26 cellular contexts compared by ENCODE assay signal in genomic region chr11:126034880-126035279, GRCh38.
"Had no signal": no experiment of that assay in that cellular context is flagged by ENCODE, and none has a peak within 500 bp of the region (broad histone marks: within the 10 kb centered on the region; RNA-seq: fewer than 3 reads in every experiment).

No MANE protein-coding gene starts in this region.

- H3K27ac Mint-ChIP-seq: activated B cell treated with CpG ODN at 0.5 μM for 24 hours; activated CD8-positive, alpha-beta T cell treated with anti-CD3 and anti-CD28 coated beads for 36 hours; activated T-helper 17 cell treated with anti-CD3 and anti-CD28 coated beads, Interleukin-2, amount 50 U/mL, for 72 hours; natural killer cell; stimulated activated memory B cell treated with anti-CD40 and anti-IgM and Interleukin-4, amounts not matched to agents 10 μg/mL and 1 μg/mL and 100 μg/mL, for 72 hours; stimulated activated naive CD8-positive, alpha-beta T cell treated with anti-CD3 and anti-CD28 coated beads, Interleukin-15, amount 100 ng/mL, for 72 hours; T-helper 2 cell treated with Interferon-gamma antibody and Interleukin-4, amounts not matched to agents 5 μg/mL and 100 μg/mL, for 36 hours had no signal

- H3K27me3 ChIP-seq: pancreas, suprapubic skin, tibial nerve had no signal

- H3K9me3 ChIP-seq: lower lobe of right lung, pancreas, prostate gland, suprapubic skin, tibial nerve had no signal

- H3K27me3 Mint-ChIP-seq: activated T-helper 17 cell treated with anti-CD3 and anti-CD28 coated beads, Interleukin-2, amount 50 U/mL, for 72 hours had no signal

- H3K36me3 Mint-ChIP-seq: natural killer cell; stimulated activated memory B cell treated with anti-CD40 and anti-IgM and Interleukin-4, amounts not matched to agents 10 μg/mL and 1 μg/mL and 100 μg/mL, for 72 hours had no signal

- H3K4me3 ChIP-seq: lower lobe of right lung, pancreas, prostate gland, smooth muscle cell, suprapubic skin, tibial nerve had no signal

- H3K4me1 ChIP-seq: pancreas, prostate gland had no signal

- DNase-seq: activated B cell treated with CpG ODN at 0.5 μM for 24 hours; activated CD4-positive, alpha-beta T cell treated with anti-CD3 and anti-CD28 coated beads, Interleukin-2, amount 50 U/mL, for 1 hour; activated CD8-positive, alpha-beta T cell treated with anti-CD3 and anti-CD28 coated beads for 36 hours; activated gamma-delta T cell treated with Interleukin-2 at 50 U/mL for 16 hours; activated naive CD4-positive, alpha-beta T cell treated with anti-CD3 and anti-CD28 coated beads, Interleukin-2, amount 50 U/mL, for 16 hours; activated T-cell treated with anti-CD3 and anti-CD28 coated beads, Interleukin-2, amount 50 U/mL, for 4 hours; amygdala; dermis blood vessel endothelial cell; effector CD8-positive, alpha-beta T cell; head of caudate nucleus; lower lobe of right lung; mesendoderm; natural killer cell; pancreas; stimulated activated CD4-positive, alpha-beta T cell treated with anti-CD3 and anti-CD28 coated beads, Interleukin-1b, Interleukin-23, amount 100 ng/mL, for 48 hours; stimulated activated CD4-positive, alpha-beta T cell treated with anti-CD3 and anti-CD28 coated beads, Interleukin-4, amount 100 ng/mL, for 4 hours; stimulated activated CD8-positive, alpha-beta memory T cell treated with anti-CD3 and anti-CD28 coated beads, Interleukin-4, amount 100 ng/mL, for 48 hours; stimulated activated naive CD8-positive, alpha-beta T cell treated with anti-CD3 and anti-CD28 coated beads, Interleukin-15, amount 100 ng/mL, for 72 hours; T-helper 1 cell had no signal

- H3K9me3 Mint-ChIP-seq: activated B cell treated with CpG ODN at 0.5 μM for 24 hours; activated CD8-positive, alpha-beta T cell treated with anti-CD3 and anti-CD28 coated beads for 36 hours; activated T-cell treated with anti-CD3 and anti-CD28 coated beads, Interleukin-2, amount 50 U/mL, for 4 hours; activated T-helper 17 cell treated with anti-CD3 and anti-CD28 coated beads, Interleukin-2, amount 50 U/mL, for 72 hours; natural killer cell; stimulated activated naive CD8-positive, alpha-beta T cell treated with anti-CD3 and anti-CD28 coated beads, Interleukin-15, amount 100 ng/mL, for 72 hours; T-helper 2 cell treated with Interferon-gamma antibody and Interleukin-4, amounts not matched to agents 5 μg/mL and 100 μg/mL, for 36 hours had no signal

- H3K4me1 Mint-ChIP-seq: activated B cell treated with CpG ODN at 0.5 μM for 24 hours; activated T-helper 17 cell treated with anti-CD3 and anti-CD28 coated beads, Interleukin-2, amount 50 U/mL, for 72 hours; natural killer cell; stimulated activated memory B cell treated with anti-CD40 and anti-IgM and Interleukin-4, amounts not matched to agents 10 μg/mL and 1 μg/mL and 100 μg/mL, for 72 hours; stimulated activated naive CD8-positive, alpha-beta T cell treated with anti-CD3 and anti-CD28 coated beads, Interleukin-15, amount 100 ng/mL, for 72 hours had no signal

- H3K4me3 Mint-ChIP-seq: activated B cell treated with CpG ODN at 0.5 μM for 24 hours; activated CD8-positive, alpha-beta T cell treated with anti-CD3 and anti-CD28 coated beads for 36 hours; activated T-cell treated with anti-CD3 and anti-CD28 coated beads, Interleukin-2, amount 50 U/mL, for 4 hours; activated T-helper 17 cell treated with anti-CD3 and anti-CD28 coated beads, Interleukin-2, amount 50 U/mL, for 72 hours; natural killer cell; stimulated activated memory B cell treated with anti-CD40 and anti-IgM and Interleukin-4, amounts not matched to agents 10 μg/mL and 1 μg/mL and 100 μg/mL, for 72 hours; stimulated activated naive CD8-positive, alpha-beta T cell treated with anti-CD3 and anti-CD28 coated beads, Interleukin-15, amount 100 ng/mL, for 72 hours; T-helper 2 cell treated with Interferon-gamma antibody and Interleukin-4, amounts not matched to agents 5 μg/mL and 100 μg/mL, for 36 hours had no signal

- ATAC-seq: activated CD8-positive, alpha-beta T cell treated with anti-CD3 and anti-CD28 coated beads for 36 hours; activated T-cell treated with anti-CD3 and anti-CD28 coated beads, Interleukin-2, amount 50 U/mL, for 4 hours; activated T-helper 17 cell treated with anti-CD3 and anti-CD28 coated beads, Interleukin-2, amount 50 U/mL, for 72 hours; natural killer cell; pancreas; stimulated activated memory B cell treated with anti-CD40 and anti-IgM and Interleukin-4, amounts not matched to agents 10 μg/mL and 1 μg/mL and 100 μg/mL, for 72 hours; stimulated activated naive CD8-positive, alpha-beta T cell treated with anti-CD3 and anti-CD28 coated beads, Interleukin-15, amount 100 ng/mL, for 72 hours had no signal

- H3K36me3 ChIP-seq: lower lobe of right lung, pancreas, prostate gland, suprapubic skin, tibial nerve had no signal

- H3K4me2 ChIP-seq: smooth muscle cell had no signal

- H3K27ac ChIP-seq: lower lobe of right lung, pancreas, prostate gland had no signal
